In the genomic region with DNA sequence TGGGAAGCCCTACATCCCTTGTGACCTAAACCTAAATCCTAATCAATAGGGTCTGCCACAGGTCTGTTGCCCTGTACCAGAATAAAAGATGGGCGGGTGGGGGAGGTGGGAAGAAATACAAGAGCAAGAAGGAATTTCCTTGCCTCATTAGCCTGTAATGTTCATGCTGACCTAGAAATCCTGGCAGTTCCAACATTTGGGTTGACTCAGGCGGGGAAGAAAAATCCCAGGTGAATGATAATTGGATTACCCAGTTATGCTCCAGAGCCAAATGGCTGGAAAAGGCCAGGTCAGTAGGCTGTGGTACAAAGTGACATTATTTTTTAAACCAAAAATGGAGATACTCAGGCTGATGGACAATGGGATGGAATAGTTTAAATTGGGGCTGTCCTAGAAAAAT, we compare ENCODE assay signal across 8 cellular contexts. TPM values are rescaled to one million over a fixed set of nuclear protein-coding genes. Genes with fewer than 3 reads are reported as not detected.
A peak's percentile ranks its signal among the peaks of the same experiment; 100 is the strongest.
DNase-seq lines count a peak whose midpoint lies in the region; ATAC-seq and TF ChIP-seq lines count a peak whose summit lies in the region.

No MANE protein-coding gene starts in this region.

- no peaks in the 10 kb centered on the region for H3K27me3 Mint-ChIP-seq in CD8-positive, alpha-beta T cell (ENCODE audit: low read depth)
- no peaks in the 10 kb centered on the region for H3K27me3 Mint-ChIP-seq in effector memory CD8-positive, alpha-beta T cell

- H3K4me2 ChIP-seq in osteoblast (ENCODE audit: insufficient read depth, low read length): peak overlapping the region; percentile 80

- CTCF ChIA-PET in CD8-positive, alpha-beta T cell (lab: Charles Lee): interaction anchor here (1.0 kb wide), 1 partner anchor 51 kb away, joined by 3 read pairs; no protein-coding TSS in a partner anchor

- H3K4me1 ChIP-seq in CD8-positive, alpha-beta T cell (ENCODE audit: insufficient read depth, low read length): peaks cover 32% of the 10 kb centered on the region
- peaks cover 9% of the 10 kb centered on the region for H3K4me1 ChIP-seq in NT2/D1 (ENCODE audit: insufficient read depth, insufficient read length)
- peaks cover 56% of the 10 kb centered on the region for H3K4me1 ChIP-seq in osteoblast (ENCODE audit: insufficient read depth, low read length)

- H3K27ac ChIP-seq in CD8-positive, alpha-beta T cell (ENCODE audit: low read depth, low read length): no peak overlapping the region
- peak overlapping the region; percentile 96 for H3K27ac ChIP-seq in osteoblast (ENCODE audit: low read depth, low read length)

- H4K20me1 ChIP-seq in osteoblast (ENCODE audit: insufficient read depth, low read length): peaks cover 20% of the 10 kb centered on the region

- POLR2A ChIA-PET in CD8-positive, alpha-beta T cell (lab: Charles Lee): no interaction called here

- no peaks in the 10 kb centered on the region for H3K27me3 ChIP-seq in CD8-positive, alpha-beta T cell (ENCODE audit: insufficient read depth, low read length)
- H3K27me3 ChIP-seq in NT2/D1 (ENCODE audit: insufficient read depth, insufficient read length) (peaks cover 50% of the 10 kb centered on the region), osteoblast (ENCODE audit: insufficient read depth, low read length) (no peaks in the 10 kb centered on the region)

- H3K9me3 ChIP-seq in CD8-positive, alpha-beta T cell (ENCODE audit: low read length): no peaks in the 10 kb centered on the region
- H3K9me3 ChIP-seq in NT2/D1 (ENCODE audit: insufficient read depth, low read length) (no peaks in the 10 kb centered on the region), osteoblast (ENCODE audit: low read depth, low read length) (no peaks in the 10 kb centered on the region)

- no peak for TF ChIP-seq CTCF in CD8-positive, alpha-beta T cell (IDR thresholded peaks at IDR 0.05)
- no peak for TF ChIP-seq CTCF in osteoblast (IDR thresholded peaks at IDR 0.05; ENCODE audit: extremely low read depth, low read depth, low read length)

- no peak for ATAC-seq in CD8-positive, alpha-beta T cell
- no peak for ATAC-seq in effector memory CD8-positive, alpha-beta T cell (replicated peaks)
- ATAC-seq in HG02623 (IDR thresholded peaks at IDR 0.05; ENCODE audit: unreplicated experiment): no peak
- no peak for ATAC-seq in left colon
- ATAC-seq in HG02852 (IDR thresholded peaks at IDR 0.05; ENCODE audit: unreplicated experiment): no peak

- peaks cover 62% of the 10 kb centered on the region for H3K79me2 ChIP-seq in osteoblast (ENCODE audit: insufficient read depth, low read length)

- peaks cover 18% of the 10 kb centered on the region for H3K36me3 Mint-ChIP-seq in CD8-positive, alpha-beta T cell
- peaks cover 17% of the 10 kb centered on the region for H3K36me3 Mint-ChIP-seq in effector memory CD8-positive, alpha-beta T cell (ENCODE audit: insufficient read depth)

- H3K4me1 Mint-ChIP-seq in CD8-positive, alpha-beta T cell (ENCODE audit: low read depth): peaks cover 60% of the 10 kb centered on the region
- peaks cover 30 to 32% of the 10 kb centered on the region in 2 donors for H3K4me1 Mint-ChIP-seq in effector memory CD8-positive, alpha-beta T cell (ENCODE audit: low read depth in 2 of 2)

- H3K4me3 ChIP-seq in CD8-positive, alpha-beta T cell (ENCODE audit: low read depth, low read length): peak overlapping the region; percentile 58
- H3K4me3 ChIP-seq in NT2/D1 (ENCODE audit: insufficient read length, low read depth) (peak overlapping the region; percentile 72), osteoblast (ENCODE audit: insufficient read depth, low read length) (peak overlapping the region; percentile 70)

- H3K27ac Mint-ChIP-seq in CD8-positive, alpha-beta T cell: peak overlapping the region; percentile 93
- H3K27ac Mint-ChIP-seq in effector memory CD8-positive, alpha-beta T cell: peak overlapping the region in 1 of 2 donors; percentile 62

- no peak overlapping the region for H3K9ac ChIP-seq in NT2/D1 (ENCODE audit: insufficient read length, low read depth)

- H3K4me3 Mint-ChIP-seq in CD8-positive, alpha-beta T cell: peak overlapping the region; percentile 98
- H3K4me3 Mint-ChIP-seq in effector memory CD8-positive, alpha-beta T cell: peak overlapping the region; percentile 89 to 92

- H3K9me3 Mint-ChIP-seq in CD8-positive, alpha-beta T cell: no peaks in the 10 kb centered on the region
- no peaks in the 10 kb centered on the region for H3K9me3 Mint-ChIP-seq in effector memory CD8-positive, alpha-beta T cell

- no peaks in the 10 kb centered on the region for H3K36me3 ChIP-seq in CD8-positive, alpha-beta T cell (ENCODE audit: insufficient read depth, low read length)
- H3K36me3 ChIP-seq in NT2/D1 (ENCODE audit: insufficient read depth, insufficient read length, low read length) (peaks cover 33% of the 10 kb centered on the region), osteoblast (ENCODE audit: insufficient read depth, low read length) (peaks cover 17% of the 10 kb centered on the region)

- intact Hi-C loops in CD8-positive, alpha-beta T cell (cut with DNase I, micrococcal nuclease): loop anchor here (1.0 to 10.0 kb wide), 8 partner anchors 19 to 996 kb away; partner anchors contain the start of genes PHC2 (in 1 of the 2), RNF19B (in 1 of the 2), ZNF362 (in 1 of the 2) and ZSCAN20 (in 1 of the 2)
- intact Hi-C loops in left colon (cut with DNase I, micrococcal nuclease): no loop called here

- no peak overlapping the region for H2AFZ ChIP-seq in osteoblast (ENCODE audit: low read length)

- DNase-seq in CD8-positive, alpha-beta T cell: no peak
- DNase-seq in NT2/D1 (ENCODE audit: low read depth, low spot score) (no peak), osteoblast (ENCODE audit: insufficient read length, low spot score, missing footprints) (no peak), UCSD-AML1 (lab: John Stamatoyannopoulos, UW; ENCODE audit: unreplicated experiment) (no peak), left colon (no peak)
- DNase-seq in effector memory CD8-positive, alpha-beta T cell: no peak

RNA-seq across cellular contexts. Expression of gene A3GALT2, which starts 27.3 kb away (rescaled TPM):
- total RNA-seq in CD8-positive, alpha-beta T cell: not detected
- total RNA-seq in osteoblast (under 0.01 TPM in 1 of 2 replicates, not detected in the other), left colon (not detected)

Comparison
In these comparisons a context has a peak if more than half of its experiments do, and no peak if none do; other contexts are left out.
1. intact Hi-C loops: an anchor here in CD8-positive, alpha-beta T cell (1.0 to 10.0 kb wide); none called in left colon.